In genomic region chr9:37029776-37030590, GRCh38 we compare ENCODE assay signal across 12 cellular contexts. TPM values are rescaled to one million over a fixed set of nuclear protein-coding genes. Genes with fewer than 3 reads are reported as not detected.
A peak's percentile ranks its signal among the peaks of the same experiment; 100 is the strongest.
DNase-seq lines count a peak whose midpoint lies in the region; ATAC-seq, FAIRE-seq and TF ChIP-seq lines count a peak whose summit lies in the region.
"Had no signal": no experiment of that assay in that cellular context is flagged by ENCODE, and none has a peak within 500 bp of the region (broad histone marks: within the 10 kb centered on the region; RNA-seq: fewer than 3 reads in every experiment).

No MANE protein-coding gene starts in this region.

- H3K9ac ChIP-seq in OCI-LY3 (ENCODE audit: low read length): peak overlapping the region; percentile 85

- H3K79me2 ChIP-seq in OCI-LY3 (ENCODE audit: low read length): peaks cover 99% of the 10 kb centered on the region

- no peak for TF ChIP-seq RAD21 in A549 (conservative IDR thresholded peaks at IDR 0.05 in 1 of 2, IDR thresholded peaks at IDR 0.05 in 1 of 2)

- no peak for ATAC-seq in A549

- peak overlapping the region; percentile 28; the same call in 1 of the 2 replicates for H2AFZ ChIP-seq in OCI-LY3 (ENCODE audit: low read depth, low read length)

- FAIRE-seq in A549 (lab: Jason Lieb, UNC) (no peak), RCC 7860 (lab: Jason Lieb, UNC) (no peak)
- FAIRE-seq: HTR-8/SVneo had no signal

- H3K36me3 ChIP-seq in OCI-LY3 (replicated peaks; ENCODE audit: low read depth, low read length) (peaks cover 19% of the 10 kb centered on the region), iPS DF 6.9 (ENCODE audit: control insufficient read depth, insufficient read depth, low read length) (no peaks in the 10 kb centered on the region), SJCRH30 (no peaks in the 10 kb centered on the region)

- peaks cover 25% of the 10 kb centered on the region for H3K4me1 ChIP-seq in A549
- peaks cover 50% of the 10 kb centered on the region for H3K4me1 ChIP-seq in OCI-LY3 (ENCODE audit: low read length)
- H3K4me1 ChIP-seq in iPS DF 6.9 (ENCODE audit: control insufficient read depth, insufficient read depth, low read length): no peaks in the 10 kb centered on the region
- H3K4me1 ChIP-seq in SJCRH30: peaks cover 9% of the 10 kb centered on the region

- H3K4me3 ChIP-seq in A549 (no peak overlapping the region), OCI-LY3 (ENCODE audit: low read length) (peak overlapping the region; percentile 94), iPS DF 6.9 (ENCODE audit: low read length) (peak overlapping the region; percentile 32; the same call in 1 of the 2 replicates), SJCRH30 (no peak overlapping the region)

- in situ Hi-C loops in GM13976 (cut with MboI; ENCODE audit: low sequenced_read_pairs, unreplicated experiment): loop anchor here (5.0 to 10.0 kb wide), 2 partner anchors 257 to 375 kb away; no protein-coding TSS in a partner anchor

- H3K27ac ChIP-seq in A549: no peak overlapping the region
- H3K27ac ChIP-seq in OCI-LY3 (ENCODE audit: low read length): peak overlapping the region; percentile 77
- H3K27ac ChIP-seq in iPS DF 6.9 (ENCODE audit: low read length): no peak overlapping the region
- no peak overlapping the region for H3K27ac ChIP-seq in SJCRH30
- H3K27ac ChIP-seq: C4-2B had no signal

- H3K27me3 ChIP-seq in OCI-LY3 (ENCODE audit: low read depth, low read length) (no peaks in the 10 kb centered on the region), iPS DF 6.9 (ENCODE audit: control insufficient read depth, insufficient read depth, low read length) (peaks cover 89% of the 10 kb centered on the region), SJCRH30 (no peaks in the 10 kb centered on the region)

- H3K9me3 ChIP-seq in A549 (no peaks in the 10 kb centered on the region), OCI-LY3 (ENCODE audit: insufficient read depth, low read length) (no peaks in the 10 kb centered on the region), iPS DF 6.9 (ENCODE audit: control insufficient read depth, insufficient read depth, low read length) (no peaks in the 10 kb centered on the region), SJCRH30 (replicated peaks) (0 out of 2 replicates have a peak, but pooled peaks cover 3% of the 10 kb centered on the region)

- H4K20me1 ChIP-seq in OCI-LY3 (ENCODE audit: insufficient read depth, low read length): no peaks in the 10 kb centered on the region

- CTCF ChIA-PET in A549 (lab: Yijun Ruan, JAX): interaction anchor here (0.8 to 2.6 kb wide), 2 partner anchors 34 to 157 kb away, joined by 3 to 8 read pairs; no protein-coding TSS in a partner anchor

- no peak for TF ChIP-seq CTCF in A549 (IDR thresholded peaks at IDR 0.05)
- no peak for TF ChIP-seq CTCF in GM13976 (IDR thresholded peaks at IDR 0.05; ENCODE audit: borderline replicate concordance, control extremely low read depth, extremely low read depth, insufficient read depth, missing control alignments)
- TF ChIP-seq CTCF in OCI-LY3 (IDR thresholded peaks at IDR 0.05; ENCODE audit: low read depth, low read length): no peak

- no peak for TF ChIP-seq EP300 in A549 (IDR thresholded peaks at IDR 0.05)

- H3K4me2 ChIP-seq in A549 (peak overlapping the region; percentile 43), OCI-LY3 (ENCODE audit: low read length) (peak overlapping the region; percentile 100)

- DNase-seq in A549 (ENCODE audit: low read depth in 1 of 2, low spot score in 1 of 2): no peak
- peak; percentile 47 for DNase-seq in GM13976 (ENCODE audit: low spot score)
- DNase-seq in iPS DF 6.9 (ENCODE audit: low read depth, low spot score): no peak
- DNase-seq in SJCRH30: no peak
- no peak for DNase-seq in NCI-H1436 treated with DMSO at 0.1 percent for 48 hours (lab: John Stamatoyannopoulos, UW)
- DNase-seq in activated CD8-positive, alpha-beta memory T cell treated with anti-CD3 and anti-CD28 coated beads, Interleukin-2, amount 50 U/mL, for 4 hours: no peak
- DNase-seq in RCC 7860 (ENCODE audit: low spot score): no peak
- DNase-seq: midbrain, NCI-H2081 treated with DMSO at 0.1 percent for 48 hours had no signal

- WGBS in A549 (ENCODE audit: missing lambda C conversion rate): 34% methylated on average over 39 of the region's 51 CpGs
- no CpG with 5 or more reads among the region's 51 CpGs for WGBS in iPS DF 6.9 (ENCODE audit: insufficient coverage, insufficient read length)

- TF ChIP-seq POLR2A in A549 (IDR thresholded peaks at IDR 0.05; ENCODE audit: low read length): no peak

- POLR2A ChIA-PET in A549 (lab: Yijun Ruan, JAX): no interaction called here

TF ChIP-seq in A549, 52 proteins besides CTCF, POLR2A, EP300 and RAD21:
- TF ChIP-seq TP53 (CRISPR knock-in tag; IDR thresholded peaks at IDR 0.05): no peak
- TF ChIP-seq ZFP36 (IDR thresholded peaks at IDR 0.05; ENCODE audit: borderline replicate concordance, partially characterized antibody): peak; percentile 4

RNA-seq across cellular contexts. Expression of gene PAX5, which starts 4.1 kb away (rescaled TPM):
- polyA plus RNA-seq in A549 (2011; rRNA removed) (not detected in 2 replicates), A549 (2017; fragmentation: RNase III; extraction: RNeasy Plus Mini Kit Qiagen cat#74134 plus additional on column Dnase treatment) (not detected in 3 replicates)
- 0.01 TPM in 1 of 2 replicates, not detected in the other for polyA plus RNA-seq in A549 (2012; cell fraction: cytosol; rRNA removed)
- 0.01 TPM in 1 of 2 replicates, not detected in the other for polyA plus RNA-seq in A549 (2012; cell fraction: nucleus; rRNA removed)
- not detected in 2 replicates for polyA minus RNA-seq in A549 (2011; rRNA and poly(A)+ RNA removed)
- total RNA-seq in SJCRH30 (2014; rRNA removed; shearing (Covaris generic)): 3.0 and 3.4 TPM in 2 replicates

Comparison
In these comparisons a context has a peak if more than half of its experiments do, and no peak if none do; other contexts are left out.
1. H3K4me3 ChIP-seq: peak in OCI-LY3 (single experiment) and iPS DF 6.9 (single experiment); none in A549 (single experiment) and SJCRH30 (single experiment).